26 cellular contexts compared by ENCODE assay signal in the genomic region with DNA sequence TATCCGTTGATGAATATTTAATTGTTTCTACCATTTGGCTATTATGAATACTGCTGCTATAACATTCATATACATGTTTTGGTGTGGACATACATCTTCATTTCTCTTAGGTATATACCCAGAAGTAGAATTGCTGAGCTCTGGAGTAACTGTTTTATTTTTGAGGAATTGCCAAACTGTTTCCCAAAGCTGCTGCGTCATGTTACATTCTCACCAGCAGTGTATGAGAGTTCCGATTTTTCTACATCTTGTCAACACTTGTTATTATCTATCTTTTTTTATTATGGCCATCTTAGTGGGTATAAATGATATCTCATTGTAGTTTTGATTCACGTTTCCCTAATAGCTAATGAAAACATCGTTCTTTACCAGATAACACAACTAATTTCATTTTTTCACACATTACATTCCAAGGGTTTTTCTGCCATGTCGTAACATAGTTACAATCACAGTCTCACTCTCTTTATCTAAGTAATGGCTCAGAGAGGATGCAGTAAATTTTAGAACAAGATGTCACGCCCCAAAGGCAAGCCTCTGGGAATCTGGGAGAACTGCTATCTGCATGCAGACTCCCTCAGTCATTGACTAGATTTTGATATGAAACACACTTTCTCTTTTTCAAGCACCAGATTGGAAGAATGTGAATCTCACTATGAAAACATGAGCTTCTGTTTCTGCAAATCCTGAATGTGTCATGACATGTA. TPM values are rescaled to one million over a fixed set of nuclear protein-coding genes. Genes with fewer than 3 reads are reported as not detected.
DNase-seq lines count a peak whose midpoint lies in the region; ATAC-seq, FAIRE-seq and TF ChIP-seq lines count a peak whose summit lies in the region.
"Had no signal": no experiment of that assay in that cellular context is flagged by ENCODE, and none has a peak within 500 bp of the region (broad histone marks: within the 10 kb centered on the region; RNA-seq: fewer than 3 reads in every experiment).

No MANE protein-coding gene starts in this region.

- CTCF ChIA-PET in K562 (lab: Yijun Ruan, JAX; ENCODE audit: low intra/inter-chr PET ratio) = no interaction called here

- H3K9me3 ChIP-seq in heart left ventricle (peaks cover 0 to 5% (median 0%) of the 10 kb centered on the region in 12 donors), K562 (replicated peaks; ENCODE audit: control insufficient read depth, insufficient read depth, low read depth, low read length) (no peaks in the 10 kb centered on the region), smooth muscle cell (replicated peaks; ENCODE audit: low read depth) (no peaks in the 10 kb centered on the region), left lung (no peaks in the 10 kb centered on the region)
- H3K9me3 ChIP-seq: A549; BE2C; BLaER1 treated with 17β-estradiol and CSF1 and Interleukin-3, amounts not matched to agents 10 nM and 100 nM had no signal

- ATAC-seq in left ventricle myocardium superior (peak; percentile 44), heart left ventricle (no peak), K562 (no peak), left lung (no peak)
- ATAC-seq: A549, GM23338, HCT116 had no signal

- H3K4me1 ChIP-seq in heart left ventricle (no peaks in the 10 kb centered on the region), K562 (replicated peaks in 1 of 2; ENCODE audit: control insufficient read depth in 2 of 2, insufficient read depth in 2 of 2, low read length in 2 of 2) (no peaks in the 10 kb centered on the region), smooth muscle cell (ENCODE audit: low read depth) (no peaks in the 10 kb centered on the region), left lung (no peaks in the 10 kb centered on the region)
- H3K4me1 ChIP-seq: A549; BE2C; BLaER1 treated with 17β-estradiol and CSF1 and Interleukin-3, amounts not matched to agents 10 nM and 100 nM had no signal

- H3K9me1 ChIP-seq in K562 (ENCODE audit: control insufficient read depth, insufficient read depth, low read length) = no peaks in the 10 kb centered on the region

- H3K27ac ChIP-seq in heart left ventricle (no peak overlapping the region), K562 (ENCODE audit: extremely low read depth, low read depth, low read length) (no peak overlapping the region), smooth muscle cell (ENCODE audit: low read depth) (no peak overlapping the region), left lung (no peak overlapping the region)
- H3K27ac ChIP-seq: 22Rv1; A549; BLaER1 treated with 17β-estradiol and CSF1 and Interleukin-3, amounts not matched to agents 10 nM and 100 nM had no signal

- no peak overlapping the region for H3K4me3 ChIP-seq in heart left ventricle
- H3K4me3 ChIP-seq in K562 = no peak overlapping the region
- H3K4me3 ChIP-seq in fibroblast of villous mesenchyme (ENCODE audit: low read depth, low read length) = no peak overlapping the region
- no peak overlapping the region for H3K4me3 ChIP-seq in smooth muscle cell
- H3K4me3 ChIP-seq in left lung = no peak overlapping the region
- H3K4me3 ChIP-seq: A549; BLaER1 treated with 17β-estradiol and CSF1 and Interleukin-3, amounts not matched to agents 10 nM and 100 nM; GM23338 had no signal

- POLR2A ChIA-PET in K562 (lab: Yijun Ruan, JAX) = interaction anchor here (0.6 kb wide), 1 partner anchor 893 kb away, joined by 3 read pairs; no protein-coding TSS in a partner anchor

- TF ChIP-seq RAD21 in K562 (CRISPR knock-in tag; conservative IDR thresholded peaks at IDR 0.05 in 1 of 2, IDR thresholded peaks at IDR 0.05 in 1 of 2) = no peak

- H3K27me3 ChIP-seq in heart left ventricle = peaks cover 0 to 17% (median 0%) of the 10 kb centered on the region in 9 donors
- H3K27me3 ChIP-seq in K562 (ENCODE audit: control insufficient read depth in 2 of 2, insufficient read depth in 2 of 2, low read length in 2 of 2) = no peaks in the 10 kb centered on the region
- no peaks in the 10 kb centered on the region for H3K27me3 ChIP-seq in smooth muscle cell (ENCODE audit: low read depth)
- H3K27me3 ChIP-seq in left lung = no peaks in the 10 kb centered on the region
- H3K27me3 ChIP-seq: BE2C had no signal

- H3K36me3 ChIP-seq in heart left ventricle = no peaks in the 10 kb centered on the region
- no peaks in the 10 kb centered on the region for H3K36me3 ChIP-seq in K562 (ENCODE audit: control insufficient read depth, insufficient read depth, low read length)
- H3K36me3 ChIP-seq in smooth muscle cell (ENCODE audit: low read depth) = no peaks in the 10 kb centered on the region
- no peaks in the 10 kb centered on the region for H3K36me3 ChIP-seq in left lung
- H3K36me3 ChIP-seq: BE2C; BLaER1 treated with 17β-estradiol and CSF1 and Interleukin-3, amounts not matched to agents 10 nM and 100 nM had no signal

- no peak for TF ChIP-seq POLR2A in heart left ventricle (IDR thresholded peaks at IDR 0.05)
- no peak for TF ChIP-seq POLR2A in K562 (conservative IDR thresholded peaks at IDR 0.05)

- no peak overlapping the region for H3K9ac ChIP-seq in K562 (ENCODE audit: insufficient read depth in 1 of 2, low read depth in 2 of 2, low read length in 2 of 2)
- no peak overlapping the region for H3K9ac ChIP-seq in smooth muscle cell (ENCODE audit: low read depth)
- H3K9ac ChIP-seq: BLaER1 treated with 17β-estradiol and CSF1 and Interleukin-3, amounts not matched to agents 10 nM and 100 nM had no signal

- FAIRE-seq in K562 (lab: Jason Lieb, UNC) = no peak
- FAIRE-seq: D721Med, GM19239 had no signal

- no peaks in the 10 kb centered on the region for H3F3A ChIP-seq in smooth muscle cell (ENCODE audit: low read depth)

- intact Hi-C loops in left ventricle myocardium superior (cut with micrococcal nuclease) (no loop called here), heart left ventricle (cut with DNase I) (no loop called here), K562 (cut with micrococcal nuclease) (no loop called here), left lung (cut with DNase I) (no loop called here)

- H4K20me1 ChIP-seq in K562 (replicated peaks; ENCODE audit: control insufficient read depth, insufficient read depth, low read length) (no peaks in the 10 kb centered on the region), smooth muscle cell (ENCODE audit: low read depth) (no peaks in the 10 kb centered on the region)
- H4K20me1 ChIP-seq: BLaER1 treated with 17β-estradiol and CSF1 and Interleukin-3, amounts not matched to agents 10 nM and 100 nM had no signal

- 61 to 71% (median 65%) methylated on average over 7 of the region's 7 CpGs for WGBS in heart left ventricle, 4 donors
- 0% methylated on average over 7 of the region's 7 CpGs for WGBS in K562 (ENCODE audit: insufficient coverage, low coverage, missing lambda C conversion rate)
- whole genome bisulfite sequencing in smooth muscle cell (ENCODE audit: low lambda C conversion rate) = 42% methylated on average over 7 of the region's 7 CpGs

- no peak overlapping the region for H2AFZ ChIP-seq in K562 (ENCODE audit: low read depth, low read length)
- H2AFZ ChIP-seq in smooth muscle cell (ENCODE audit: low read depth) = no peak overlapping the region
- H2AFZ ChIP-seq: GM23338 had no signal

- no TSS peak for BruUV-seq in K562 (replicated peaks; lab: Mats Ljungman, UMichigan)

- no peak for TF ChIP-seq EP300 in K562 (IDR thresholded peaks at IDR 0.05; ENCODE audit: low read length)

- no peaks in the 10 kb centered on the region for H3K79me2 ChIP-seq in K562 (ENCODE audit: control insufficient read depth, insufficient read depth, low read length)
- H3K79me2 ChIP-seq in smooth muscle cell (ENCODE audit: low read depth) = no peaks in the 10 kb centered on the region

- no peak for TF ChIP-seq CTCF in heart left ventricle (IDR thresholded peaks at IDR 0.05)
- TF ChIP-seq CTCF in K562 (IDR thresholded peaks at IDR 0.05 in 2 of 3, conservative IDR thresholded peaks at IDR 0.05 in 1 of 3; ENCODE audit: insufficient read depth in 2 of 3, low read depth in 1 of 3, low read length in 3 of 3) = no peak
- no peak for TF ChIP-seq CTCF in fibroblast of villous mesenchyme (IDR thresholded peaks at IDR 0.05; ENCODE audit: insufficient read depth, low read depth, low read length)
- TF ChIP-seq CTCF in smooth muscle cell (IDR thresholded peaks at IDR 0.05; ENCODE audit: borderline replicate concordance, insufficient read depth, poor library complexity, severe bottlenecking) = no peak
- no peak for TF ChIP-seq CTCF in left lung (IDR thresholded peaks at IDR 0.05)

- no peak overlapping the region for H3K4me2 ChIP-seq in K562 (ENCODE audit: insufficient read depth, low read length)
- peak overlapping the region; percentile 22 for H3K4me2 ChIP-seq in smooth muscle cell
- H3K4me2 ChIP-seq: A549; BLaER1 treated with 17β-estradiol and CSF1 and Interleukin-3, amounts not matched to agents 10 nM and 100 nM; GM23338 had no signal

- DNase-seq in left ventricle myocardium superior (no peak), heart left ventricle (no peak), K562 (ENCODE audit: extremely low read depth in 1 of 4, low spot score in 3 of 4) (no peak), fibroblast of villous mesenchyme (ENCODE audit: low read depth) (peak; percentile 57), smooth muscle cell (lab: John Stamatoyannopoulos, UW; ENCODE audit: unreplicated experiment) (no peak), left lung (no peak), HT-29 (ENCODE audit: low spot score) (no peak), hepatic stellate cell (ENCODE audit: low spot score) (no peak)
- DNase-seq: ACHN; AML-193; BE2C; CD4-positive, alpha-beta T cell; CD8-positive, alpha-beta memory T cell; DMS 273 treated with DMSO at 0.1 percent for 48 hours; DMS79; EL; GF-D8; H9 had no signal

- in situ Hi-C loops in K562 (cut with MboI) = no loop called here

RNA-seq across cellular contexts. Expression of a gene that starts 10.3 kb away (rescaled TPM):
- total RNA-seq in left ventricle myocardium superior = 2.8 TPM
- total RNA-seq in heart left ventricle = 1 to 10 TPM; 2.1 to 6.6 (median 2.7) TPM
- polyA plus RNA-seq in heart left ventricle = 1 to 10 TPM; 2.2 TPM
- total RNA-seq in K562 (2011; cell fraction: chromatin; rRNA removed; ENCODE audit: low replicate concordance) = 62.5 and 75.9 TPM in 2 replicates
- total RNA-seq in K562 (2011; cell fraction: nucleolus; rRNA removed) = 33.7 and 49.0 TPM in 2 replicates
- 55.8 and 58.5 TPM in 2 replicates for total RNA-seq in K562 (2011; cell fraction: nucleoplasm; rRNA removed)
- 44.6 and 45.2 TPM in 2 replicates for total RNA-seq in K562 (2014; rRNA removed)
- total RNA-seq in K562 (2014; rRNA removed; fragmentation: Illumina TruSeq; extraction: Trizol) = 41.8 and 50.0 TPM in 2 replicates
- 25.6 and 27.0 TPM in 2 replicates for total RNA-seq in K562 (2015; rRNA removed; fragmentation: Illumina TruSeq; extraction: Trizol)
- 46.9 and 55.0 TPM in 2 replicates for total RNA-seq in K562 (2021)
- 63.6 and 73.4 TPM in 2 replicates for polyA plus RNA-seq in K562 (2011; rRNA removed)
- polyA plus RNA-seq in K562 (2011; cell fraction: cytosol; rRNA removed) = 41.9 and 51.5 TPM in 2 replicates
- 106 and 115 TPM in 2 replicates for polyA plus RNA-seq in K562 (2011; cell fraction: nucleus; rRNA removed)
- polyA plus RNA-seq in K562 (2012) = 33.3 and 34.8 TPM in 2 replicates
- 52.5 and 55.8 TPM in 2 replicates for polyA plus RNA-seq in K562 (2014; fragmentation: Illumina TruSeq; extraction: Trizol)
- polyA plus RNA-seq in K562 (2014; fragmentation: Nextera tagmentation; extraction: Ambion mirVana) = 10 to 100 TPM; 12.5 to 13.8 TPM
- polyA plus RNA-seq in K562 (2014; rRNA removed) = 36.5 and 36.9 TPM in 2 replicates
- 80.1 and 92.1 TPM in 2 replicates for polyA minus RNA-seq in K562 (2011; rRNA and poly(A)+ RNA removed)
- 42.3 and 44.6 TPM in 2 replicates for polyA minus RNA-seq in K562 (2011; cell fraction: cytosol; rRNA and poly(A)+ RNA removed)
- polyA minus RNA-seq in K562 (2011; cell fraction: nucleus; rRNA and poly(A)+ RNA removed) = 59.1 and 77.2 TPM in 2 replicates
- total RNA-seq in fibroblast of villous mesenchyme = 1.7 and 1.9 TPM in 2 replicates
- total RNA-seq in smooth muscle cell = 0.54 and 0.90 TPM in 2 replicates
- polyA plus RNA-seq in smooth muscle cell = 0.55 TPM in 1 of 2 replicates, not detected in the other
- 10 to 100 TPM in 1 of 2 donors, 1 to 10 TPM in 1; 7.0 to 12.9 TPM for total RNA-seq in left lung
- total RNA-seq in HT-29 (2014; rRNA removed; shearing (Covaris generic)) = 0.10 TPM in 1 of 2 replicates, not detected in the other
- total RNA-seq: CD4-positive, alpha-beta T cell; CD8-positive, alpha-beta memory T cell; G401 had no signal
- polyA plus RNA-seq: CD8-positive, alpha-beta memory T cell had no signal
